ENCODE assay signal across 34 cellular contexts in the genomic region with DNA sequence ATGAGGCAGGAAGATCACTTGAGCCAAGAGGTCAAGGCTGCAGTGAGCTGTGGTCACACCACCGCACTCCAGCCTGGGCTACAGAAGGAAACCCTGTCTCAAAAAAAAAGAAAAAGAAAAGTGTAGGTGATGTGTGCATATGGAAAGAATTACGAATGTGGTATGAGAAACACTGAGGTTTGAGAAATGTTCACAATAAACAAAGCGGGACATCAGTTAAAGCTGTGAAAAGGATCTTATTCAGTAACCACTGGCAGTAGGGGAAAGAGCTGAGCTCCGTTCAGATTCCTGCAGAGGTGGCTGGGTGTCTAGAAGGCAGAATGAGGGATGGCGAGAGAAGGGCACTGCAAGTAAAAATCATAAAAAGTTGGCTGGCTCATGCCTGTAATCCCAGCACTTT. TPM values are rescaled to one million over a fixed set of nuclear protein-coding genes. Genes with fewer than 3 reads are reported as not detected.
"Had no signal": no experiment of that assay in that cellular context is flagged by ENCODE, and none has a peak within 500 bp of the region (broad histone marks: within the 10 kb centered on the region; RNA-seq: fewer than 3 reads in every experiment).

No MANE protein-coding gene starts in this region.

- H3K27ac ChIP-seq: adrenal gland, ascending aorta, brain microvascular endothelial cell, heart right ventricle, neural progenitor cell, right atrium auricular region, tibial nerve had no signal

- ATAC-seq: heart right ventricle, left ventricle myocardium superior had no signal

- H3K9me3 ChIP-seq: adrenal gland, ascending aorta, heart right ventricle, right atrium auricular region, tibial nerve had no signal

- H3K4me3 Mint-ChIP-seq: activated CD4-positive, alpha-beta memory T cell treated with anti-CD3 and anti-CD28 coated beads for 36 hours; activated CD4-positive, alpha-beta T cell treated with anti-CD3 and anti-CD28 coated beads, Interleukin-2, amount 10 ng/mL, durations not matched to agents 24 days and 14 days; activated naive CD4-positive, alpha-beta T cell treated with anti-CD3 and anti-CD28 coated beads for 36 hours; activated naive CD8-positive, alpha-beta T cell treated with anti-CD3 and anti-CD28 coated beads for 36 hours; activated T-helper 1 cell treated with anti-CD3 and anti-CD28 coated beads, Interleukin-12 subunit alpha, Interleukin-12 subunit beta, Interleukin-2, Interleukin-4 antibody, amounts not matched to agents 30 ng/mL and 10 ng/mL and 1 ng/mL, durations not matched to agents 14 hours and 24 hours and 36 hours; mesothelial cell of epicardium; naive B cell; neural progenitor cell had no signal

- H3K36me3 ChIP-seq: adrenal gland, ascending aorta, brain microvascular endothelial cell, heart right ventricle, neural progenitor cell, right atrium auricular region, tibial nerve had no signal

- DNase-seq: activated CD4-positive, alpha-beta memory T cell treated with anti-CD3 and anti-CD28 coated beads for 36 hours; activated CD4-positive, alpha-beta T cell treated with anti-CD3 and anti-CD28 coated beads, Interleukin-2, amount 10 ng/mL, durations not matched to agents 24 days and 14 days; activated CD4-positive, CD25-positive, alpha-beta regulatory T cell treated with anti-CD3 and anti-CD28 coated beads, Interleukin-2, amount 50 U/mL, for 72 hours; activated CD8-positive, alpha-beta memory T cell treated with anti-CD3 and anti-CD28 coated beads, Interleukin-2, amount 50 U/mL, for 4 hours; activated effector memory CD4-positive, alpha-beta T cell treated with anti-CD3 and anti-CD28 coated beads, Interleukin-2, amount 50 U/mL, for 16 hours; activated naive CD4-positive, alpha-beta T cell treated with anti-CD3 and anti-CD28 coated beads for 36 hours; activated naive CD8-positive, alpha-beta T cell treated with anti-CD3 and anti-CD28 coated beads for 36 hours; activated T-cell treated with anti-CD3 and anti-CD28 coated beads, Interleukin-2, amount 50 U/mL, for 1 hour; adrenal gland; brain microvascular endothelial cell; caudate nucleus; dermis blood vessel endothelial cell; effector CD8-positive, alpha-beta T cell; foreskin melanocyte; heart right ventricle; left ventricle myocardium superior; naive B cell; occipital lobe; stimulated activated CD4-positive, alpha-beta T cell treated with anti-CD3 and anti-CD28 coated beads, Interleukin-2, amount 100 ng/mL, for 24 hours; stimulated activated naive CD4-positive, alpha-beta T cell; T-helper 2 cell had no signal

- H3K36me3 Mint-ChIP-seq: activated CD4-positive, alpha-beta memory T cell treated with anti-CD3 and anti-CD28 coated beads for 36 hours; activated naive CD8-positive, alpha-beta T cell treated with anti-CD3 and anti-CD28 coated beads for 36 hours; mesothelial cell of epicardium; naive B cell; neural progenitor cell had no signal

- H3K27me3 ChIP-seq: adrenal gland, ascending aorta, brain microvascular endothelial cell, neural progenitor cell, right atrium auricular region, tibial nerve had no signal

- H2AFZ ChIP-seq: neural progenitor cell had no signal

- H3K27ac Mint-ChIP-seq: activated CD4-positive, alpha-beta memory T cell treated with anti-CD3 and anti-CD28 coated beads for 36 hours; activated CD4-positive, alpha-beta T cell treated with anti-CD3 and anti-CD28 coated beads, Interleukin-2, amount 10 ng/mL, durations not matched to agents 24 days and 14 days; activated naive CD4-positive, alpha-beta T cell treated with anti-CD3 and anti-CD28 coated beads for 36 hours; activated naive CD8-positive, alpha-beta T cell treated with anti-CD3 and anti-CD28 coated beads for 36 hours; activated T-helper 1 cell treated with anti-CD3 and anti-CD28 coated beads, Interleukin-12 subunit alpha, Interleukin-12 subunit beta, Interleukin-2, Interleukin-4 antibody, amounts not matched to agents 30 ng/mL and 10 ng/mL and 1 ng/mL, durations not matched to agents 14 hours and 24 hours and 36 hours; mesothelial cell of epicardium; naive B cell; neural progenitor cell had no signal

- H3K4me3 ChIP-seq: adrenal gland, ascending aorta, heart right ventricle, neural progenitor cell, right atrium auricular region, smooth muscle cell, tibial nerve had no signal

- H3K27me3 Mint-ChIP-seq: activated CD4-positive, alpha-beta T cell treated with anti-CD3 and anti-CD28 coated beads, Interleukin-2, amount 10 ng/mL, durations not matched to agents 24 days and 14 days; activated naive CD8-positive, alpha-beta T cell treated with anti-CD3 and anti-CD28 coated beads for 36 hours had no signal

- H3K4me2 ChIP-seq: neural progenitor cell, smooth muscle cell had no signal

- H3K4me1 Mint-ChIP-seq: neural progenitor cell had no signal

- H3K4me1 ChIP-seq: adrenal gland, ascending aorta, neural progenitor cell had no signal

- H3K9me3 Mint-ChIP-seq: activated CD4-positive, alpha-beta memory T cell treated with anti-CD3 and anti-CD28 coated beads for 36 hours; activated naive CD4-positive, alpha-beta T cell treated with anti-CD3 and anti-CD28 coated beads for 36 hours; mesothelial cell of epicardium had no signal

RNA-seq across cellular contexts. Expression of gene IGSF23, which starts 4.1 kb away (rescaled TPM):
- total RNA-seq: activated CD4-positive, alpha-beta memory T cell treated with anti-CD3 and anti-CD28 coated beads for 36 hours; activated CD4-positive, alpha-beta T cell treated with anti-CD3 and anti-CD28 coated beads, Interleukin-2, amount 10 ng/mL, durations not matched to agents 24 days and 14 days; activated CD8-positive, alpha-beta memory T cell treated with anti-CD3 and anti-CD28 coated beads for 36 hours; activated naive CD4-positive, alpha-beta T cell treated with anti-CD3 and anti-CD28 coated beads for 36 hours; activated naive CD8-positive, alpha-beta T cell treated with anti-CD3 and anti-CD28 coated beads for 36 hours; activated T-helper 1 cell treated with anti-CD3 and anti-CD28 coated beads, Interleukin-12 subunit alpha, Interleukin-12 subunit beta, Interleukin-2, Interleukin-4 antibody, amounts not matched to agents 30 ng/mL and 10 ng/mL and 1 ng/mL, durations not matched to agents 14 hours and 24 hours and 36 hours; adrenal gland; ascending aorta; dermis blood vessel endothelial cell; glomerular endothelial cell; heart right ventricle; left ventricle myocardium superior; lung microvascular endothelial cell; mesothelial cell of epicardium; occipital lobe; right atrium auricular region; smooth muscle cell; temporal lobe; tibial nerve; ureter had no signal
- polyA plus RNA-seq: adrenal gland, esophagus, smooth muscle cell had no signal
